ENCODE assay signal across 19 cellular contexts in genomic region chr22:37924386-37925065, GRCh38. TPM values are rescaled to one million over a fixed set of nuclear protein-coding genes. Genes with fewer than 3 reads are reported as not detected.
DNase-seq lines count a peak whose midpoint lies in the region; ATAC-seq, FAIRE-seq and TF ChIP-seq lines count a peak whose summit lies in the region.
"Had no signal": no experiment of that assay in that cellular context is flagged by ENCODE, and none has a peak within 500 bp of the region (broad histone marks: within the 10 kb centered on the region; RNA-seq: fewer than 3 reads in every experiment).

No MANE protein-coding gene starts in this region.

- H3K4me3 Mint-ChIP-seq in H9: no peak overlapping the region

- no peaks in the 10 kb centered on the region for H3K9me3 Mint-ChIP-seq in H9

- 0 out of 4 replicates have a peak, but pooled peaks cover 0 to 3% of the 10 kb centered on the region in 2 experiments for H3K4me1 Mint-ChIP-seq in H9

- H3K14ac ChIP-seq in H9 (ENCODE audit: insufficient read depth, low read length): no peak overlapping the region
- no peak overlapping the region for H3K14ac ChIP-seq in H1 (ENCODE audit: insufficient read length)

- H3T11ph ChIP-seq in H9 (ENCODE audit: low read length): no peak overlapping the region

- no peak overlapping the region for H2AFZ ChIP-seq in H9 (ENCODE audit: low read length)
- H2AFZ ChIP-seq in H1 (ENCODE audit: low read length): no peak overlapping the region

- no CpG with 5 or more reads among the region's 18 CpGs for WGBS in H9 (ENCODE audit: extremely low coverage, insufficient read length, low lambda C conversion rate)
- 87% methylated on average over 14 of the region's 18 CpGs; no CpG with 5 or more reads in 1 of the 2 experiments for WGBS in H1 (ENCODE audit: extremely low coverage in 1 of 2, insufficient coverage in 1 of 2, insufficient read length in 1 of 2, insufficient replicate concordance in 2 of 2, low coverage in 1 of 2, low lambda C conversion rate in 2 of 2, missing lambda C conversion rate in 1 of 2), 2 experiments
- WGBS in sigmoid colon, 2 donors: 69 to 90% methylated on average over 18 of the region's 18 CpGs

- ATAC-seq in HG03045 (IDR thresholded peaks at IDR 0.05; ENCODE audit: unreplicated experiment): no peak
- ATAC-seq: A549, GM12878, PC-3 had no signal

- H3K79me1 ChIP-seq in H9 (ENCODE audit: insufficient read depth, low read depth, low read length, poor library complexity, severe bottlenecking) (no peaks in the 10 kb centered on the region), H1 (ENCODE audit: low read depth, low read length) (no peaks in the 10 kb centered on the region)

- CTCF ChIA-PET in H1 (lab: Charles Lee; ENCODE audit: partially characterized antibody): interaction anchor here (0.8 to 2.9 kb wide), 7 partner anchors 9 to 263 kb away, joined by 3 to 13 read pairs (median 3); no protein-coding TSS in a partner anchor

- no peak for FAIRE-seq in H1 (lab: Jason Lieb, UNC)
- FAIRE-seq: A549, GM12878, GM18507 had no signal

- peaks cover 2% of the 10 kb centered on the region for H3K23me2 ChIP-seq in H9 (ENCODE audit: insufficient read length, low read depth, low read length, poor library complexity, severe bottlenecking)
- H3K23me2 ChIP-seq in H1 (ENCODE audit: low read depth, low read length): no peaks in the 10 kb centered on the region

- intact Hi-C loops in sigmoid colon (cut with DNase I): no loop called here

- TF ChIP-seq POLR2A in H1 (IDR thresholded peaks at IDR 0.05; ENCODE audit: control extremely low read depth in 1 of 2, low read depth in 2 of 2, low read length in 2 of 2) (no peak), sigmoid colon (IDR thresholded peaks at IDR 0.05) (no peak)

- H3K23ac ChIP-seq in H9 (ENCODE audit: insufficient read length, low read depth, low read length) (no peak overlapping the region), H1 (ENCODE audit: insufficient read length) (no peak overlapping the region)

- H3K9me3 ChIP-seq in H9 (ENCODE audit: control insufficient read depth, low read depth, low read length) (no peaks in the 10 kb centered on the region), H1 (ENCODE audit: insufficient read depth in 2 of 2, low read depth in 1 of 2, low read length in 1 of 2) (no peaks in the 10 kb centered on the region), sigmoid colon (no peaks in the 10 kb centered on the region)
- H3K9me3 ChIP-seq: A549 had no signal

- POLR2A ChIA-PET in H1 (lab: Charles Lee; ENCODE audit: partially characterized antibody): interaction anchor here (0.6 to 1.1 kb wide), 4 partner anchors 8 to 29 kb away, joined by 3 to 5 read pairs (median 3); partner anchors contain the start of genes C22orf23, MICALL1 and POLR2F

- no peak overlapping the region for H2BK5ac ChIP-seq in H9 (ENCODE audit: insufficient read length, low read length)
- H2BK5ac ChIP-seq in H1 (ENCODE audit: low read depth, low read length): no peak overlapping the region

- H2BK15ac ChIP-seq in H9 (ENCODE audit: low read depth, low read length) (no peak overlapping the region), H1 (ENCODE audit: low read length) (no peak overlapping the region)

- no peak overlapping the region for H3K4me3 ChIP-seq in H1 (ENCODE audit: extremely low read depth in 1 of 4, insufficient read depth in 2 of 4, low read depth in 3 of 4, low read length in 4 of 4)
- no peak overlapping the region for H3K4me3 ChIP-seq in sigmoid colon
- H3K4me3 ChIP-seq: A549, GM12878, SK-N-MC had no signal

- H3K56ac ChIP-seq in H9 (ENCODE audit: insufficient read length, low read depth, low read length) (no peak overlapping the region), H1 (replicated peaks; ENCODE audit: insufficient read length, low read depth, low read length) (no peak overlapping the region)

- H3K36me3 ChIP-seq in H1 (ENCODE audit: control insufficient read depth in 2 of 4, insufficient read depth in 4 of 4, low read length in 3 of 4) (peaks cover 3 to 13% (median 8%) of the 10 kb centered on the region in 4 experiments; a peak in 6 of 8 replicates), sigmoid colon (peaks cover 46 to 99% (median 82%) of the 10 kb centered on the region in 4 donors)

- TF ChIP-seq RAD21 in H1 (IDR thresholded peaks at IDR 0.05 in 1 of 2, conservative IDR thresholded peaks at IDR 0.05 in 1 of 2; ENCODE audit: low read depth in 2 of 2, low read length in 2 of 2): no peak

- H2BK20ac ChIP-seq in H9 (ENCODE audit: low read depth, low read length, poor library complexity, severe bottlenecking) (no peak overlapping the region), H1 (ENCODE audit: low read length) (no peak overlapping the region)

- H3K18ac ChIP-seq in H9 (ENCODE audit: insufficient read length, low read depth, low read length) (no peak overlapping the region), H1 (ENCODE audit: extremely low read depth, low read length) (no peak overlapping the region)

- peak overlapping the region in 2 of 3 experiments; percentile 55 to 91; a peak in 2 of 7 replicates for H3K27ac Mint-ChIP-seq in H9

- H4K5ac ChIP-seq in H9 (ENCODE audit: insufficient read length, low read depth, low read length) (no peak overlapping the region), H1 (ENCODE audit: insufficient read length, low read depth, low read length) (no peak overlapping the region)

- no peaks in the 10 kb centered on the region; the same call in 1 of the 2 replicates for H3K27me3 Mint-ChIP-seq in H9 (ENCODE audit: low read depth)

- H4K91ac ChIP-seq in H9 (ENCODE audit: insufficient read length, low read depth, low read length) (no peak overlapping the region), H1 (replicated peaks; ENCODE audit: insufficient read length, low read length) (no peak overlapping the region)

- H3K27ac ChIP-seq in H9 (ENCODE audit: insufficient read length, low read depth, low read length) (no peak overlapping the region), H1 (ENCODE audit: low read depth, low read length) (no peak overlapping the region), sigmoid colon (peak overlapping the region; percentile 25 to 97 (median 71))
- H3K27ac ChIP-seq: A549, SK-N-MC had no signal

- TF ChIP-seq CTCF in H9 (conservative IDR thresholded peaks at IDR 0.05) (no peak), H1 (IDR thresholded peaks at IDR 0.05; ENCODE audit: control extremely low read depth in 1 of 3, insufficient read depth in 1 of 3, low read depth in 1 of 3, low read length in 3 of 3) (no peak), sigmoid colon (IDR thresholded peaks at IDR 0.05) (no peak)

- H3K4me2 ChIP-seq in H9 (ENCODE audit: insufficient read depth, insufficient read length, low read length) (no peak overlapping the region), H1 (ENCODE audit: insufficient read depth in 1 of 2, low read depth in 2 of 2, low read length in 2 of 2) (no peak overlapping the region)
- H3K4me2 ChIP-seq: A549 had no signal

- H3K4ac ChIP-seq in H9 (ENCODE audit: low read depth, low read length) (no peak overlapping the region), H1 (replicated peaks; ENCODE audit: insufficient read length, low read depth, low read length) (no peak overlapping the region)

- no peaks in the 10 kb centered on the region for H3K27me3 ChIP-seq in H9 (ENCODE audit: insufficient read depth, low read length)
- H3K27me3 ChIP-seq in H1 (replicated peaks in 1 of 4; ENCODE audit: control insufficient read depth in 3 of 4, extremely low read depth in 1 of 4, insufficient read depth in 3 of 4, low read length in 3 of 4): no peaks in the 10 kb centered on the region
- no peaks in the 10 kb centered on the region for H3K27me3 ChIP-seq in sigmoid colon

- DNase-seq in H9 (no peak), H1 (ENCODE audit: low read depth in 1 of 2, low spot score in 2 of 2) (no peak), sigmoid colon (no peak), T1000 (lab: John Stamatoyannopoulos, UW) (no peak), NCI-H1930 (lab: John Stamatoyannopoulos, UW) (no peak)
- DNase-seq: DMS53, HCEC 1CT, KBM-7, NCI-H1436 treated with DMSO at 0.1 percent for 48 hours, NCI-H2107, NCI-H226, NCI-H69, PC-3 had no signal

- H3K4me1 ChIP-seq in H9 (ENCODE audit: insufficient read depth, low read length) (no peaks in the 10 kb centered on the region), H1 (replicated peaks in 1 of 4; ENCODE audit: control insufficient read depth in 3 of 4, insufficient read depth in 4 of 4, low read length in 3 of 4) (no peaks in the 10 kb centered on the region), sigmoid colon (peaks cover 0 to 57% (median 41%) of the 10 kb centered on the region in 4 donors)
- H3K4me1 ChIP-seq: A549 had no signal

- peaks cover 0 to 53% (median 27%) of the 10 kb centered on the region in 3 experiments; a peak in 6 of 7 replicates for H3K36me3 Mint-ChIP-seq in H9 (ENCODE audit: insufficient read depth in 1 of 3, low read depth in 3 of 3)

- H2BK120ac ChIP-seq in H9 (ENCODE audit: low read depth, low read length, poor library complexity, severe bottlenecking) (no peak overlapping the region), H1 (replicated peaks; ENCODE audit: low read depth, low read length) (no peak overlapping the region)

- H2BK12ac ChIP-seq in H9 (ENCODE audit: insufficient read length, low read depth, low read length) (no peak overlapping the region), H1 (ENCODE audit: low read depth, low read length) (no peak overlapping the region)

- H4K8ac ChIP-seq in H9 (replicated peaks; ENCODE audit: insufficient read length, low read depth, low read length): no peak overlapping the region
- H4K8ac ChIP-seq in H1 (ENCODE audit: extremely low read depth, insufficient read depth, low read length): peak overlapping the region; percentile 51; the same call in 1 of the 2 replicates

- no peak overlapping the region for H3K9ac ChIP-seq in H9 (ENCODE audit: extremely low read depth, insufficient read length, low read length)
- H3K9ac ChIP-seq in H1 (replicated peaks in 1 of 4; ENCODE audit: extremely low read depth in 1 of 4, low read depth in 3 of 4, low read length in 3 of 4): no peak overlapping the region

- no peak overlapping the region for H2AK5ac ChIP-seq in H9 (ENCODE audit: insufficient read length, low read length)
- H2AK5ac ChIP-seq in H1 (ENCODE audit: low read depth, low read length): no peak overlapping the region

- H4K20me1 ChIP-seq in H9 (ENCODE audit: control insufficient read depth, insufficient read depth, insufficient read length) (no peaks in the 10 kb centered on the region), H1 (replicated peaks in 1 of 2; ENCODE audit: control insufficient read depth in 1 of 2, insufficient read depth in 2 of 2, low read length in 2 of 2) (peaks cover 0 to 1% of the 10 kb centered on the region in 2 experiments)

- TF ChIP-seq EP300 in H1 (IDR thresholded peaks at IDR 0.05; ENCODE audit: borderline replicate concordance in 1 of 2, low read depth in 2 of 2, low read length in 2 of 2) (no peak), sigmoid colon (IDR thresholded peaks at IDR 0.05) (no peak)

- H3K79me2 ChIP-seq in H9 (ENCODE audit: insufficient read depth, low read length) (no peaks in the 10 kb centered on the region), H1 (ENCODE audit: control insufficient read depth in 1 of 2, insufficient read depth in 2 of 2, low read length in 2 of 2) (no peaks in the 10 kb centered on the region)

RNA-seq across cellular contexts. Expression of gene MICALL1, which starts 18.4 kb away (rescaled TPM):
- 33.3 and 33.8 TPM in 2 replicates for total RNA-seq in H9 (2021)
- total RNA-seq in H1 (2021; fragmentation: NEBNext Ultra II Directional; extraction: Animal tissue kit (Norgen Biotek cat#: 25700)): 25.8 and 32.1 TPM in 2 replicates
- polyA plus RNA-seq in H1 (2011; rRNA removed): 17.7 and 23.4 TPM in 2 replicates
- polyA plus RNA-seq in H1 (2011; cell fraction: cytosol; rRNA removed): 14.9 TPM
- 22.0 TPM for polyA plus RNA-seq in H1 (2011; cell fraction: nucleus; rRNA removed)
- 15.6 to 22.2 TPM (median 20.4 TPM) in 4 replicates for polyA plus RNA-seq in H1 (2012, experiment 1 of 2)
- 17.6 TPM for polyA plus RNA-seq in H1 (2012, experiment 2 of 2)
- polyA plus RNA-seq in H1 (2013, experiment 1 of 2): 14.6 TPM
- 15.0 TPM for polyA plus RNA-seq in H1 (2013, experiment 2 of 2)
- 19.8 and 22.6 TPM in 2 replicates for polyA minus RNA-seq in H1 (2011; rRNA and poly(A)+ RNA removed)
- polyA minus RNA-seq in H1 (2011; cell fraction: cytosol; rRNA and poly(A)+ RNA removed): 31.2 TPM
- 15.0 TPM for polyA minus RNA-seq in H1 (2011; cell fraction: nucleus; rRNA and poly(A)+ RNA removed)
- 100 to 1,000 TPM in 1 of 4 donors, 10 to 100 TPM in 3; 23.9 to 109 (median 51.6) TPM for total RNA-seq in sigmoid colon
- polyA plus RNA-seq in sigmoid colon: 10 to 100 TPM in 1 of 3 donors, 1 to 10 TPM in 2; 8.4 to 22.5 (median 9.7) TPM

RNA-seq across cellular contexts. Expression of gene C22orf23, which starts 28.9 kb away (rescaled TPM):
- 0.55 and 0.57 TPM in 2 replicates for total RNA-seq in H9 (2021)
- total RNA-seq in H1 (2021; fragmentation: NEBNext Ultra II Directional; extraction: Animal tissue kit (Norgen Biotek cat#: 25700)): 0.21 and 0.54 TPM in 2 replicates
- 0.50 and 0.71 TPM in 2 replicates for polyA plus RNA-seq in H1 (2011; rRNA removed)
- polyA plus RNA-seq in H1 (2011; cell fraction: cytosol; rRNA removed): 0.62 TPM
- polyA plus RNA-seq in H1 (2011; cell fraction: nucleus; rRNA removed): 0.90 TPM
- 0.70 to 0.97 TPM (median 0.76 TPM) in 4 replicates for polyA plus RNA-seq in H1 (2012, experiment 1 of 2)
- polyA plus RNA-seq in H1 (2012, experiment 2 of 2): 0.70 TPM
- 0.59 TPM for polyA plus RNA-seq in H1 (2013, experiment 1 of 2)
- polyA plus RNA-seq in H1 (2013, experiment 2 of 2): 0.77 TPM
- 0.28 and 0.51 TPM in 2 replicates for polyA minus RNA-seq in H1 (2011; rRNA and poly(A)+ RNA removed)
- polyA minus RNA-seq in H1 (2011; cell fraction: cytosol; rRNA and poly(A)+ RNA removed): not detected
- polyA minus RNA-seq in H1 (2011; cell fraction: nucleus; rRNA and poly(A)+ RNA removed): not detected
- total RNA-seq in sigmoid colon: under 1 TPM in 1 of 4 donors, not detected in 3; 0.36 TPM
- under 1 TPM in 1 of 3 donors, not detected in 2; 0.15 TPM for polyA plus RNA-seq in sigmoid colon

RNA-seq across cellular contexts. Expression of gene POLR2F, which starts 29.0 kb away (rescaled TPM):
- total RNA-seq in H9 (2021): 141 and 147 TPM in 2 replicates
- total RNA-seq in H1 (2021; fragmentation: NEBNext Ultra II Directional; extraction: Animal tissue kit (Norgen Biotek cat#: 25700)): 150 and 160 TPM in 2 replicates
- 176 and 193 TPM in 2 replicates for polyA plus RNA-seq in H1 (2011; rRNA removed)
- 218 TPM for polyA plus RNA-seq in H1 (2011; cell fraction: cytosol; rRNA removed)
- polyA plus RNA-seq in H1 (2011; cell fraction: nucleus; rRNA removed): 122 TPM
- polyA plus RNA-seq in H1 (2012, experiment 1 of 2): 205 to 242 TPM (median 231 TPM) in 4 replicates
- polyA plus RNA-seq in H1 (2012, experiment 2 of 2): 111 TPM
- 192 TPM for polyA plus RNA-seq in H1 (2013, experiment 1 of 2)
- polyA plus RNA-seq in H1 (2013, experiment 2 of 2): 197 TPM
- polyA minus RNA-seq in H1 (2011; rRNA and poly(A)+ RNA removed): 15.5 and 27.1 TPM in 2 replicates
- 61.7 TPM for polyA minus RNA-seq in H1 (2011; cell fraction: cytosol; rRNA and poly(A)+ RNA removed)
- polyA minus RNA-seq in H1 (2011; cell fraction: nucleus; rRNA and poly(A)+ RNA removed): 25.0 TPM
- total RNA-seq in sigmoid colon: 100 to 1,000 TPM in 1 of 4 donors, 10 to 100 TPM in 3; 47.9 to 149 (median 71.1) TPM
- polyA plus RNA-seq in sigmoid colon: 100 to 1,000 TPM in 2 of 3 donors, 10 to 100 TPM in 1; 96.9 to 136 (median 126) TPM

RNA-seq across cellular contexts. Expression of gene SOX10, which starts 59.8 kb away (rescaled TPM):
- total RNA-seq in H9 (2021) (2.1 and 2.4 TPM in 2 replicates), sigmoid colon (10 to 100 TPM in 1 of 4 donors, 1 to 10 TPM in 3; 3.8 to 17.5 (median 8.4) TPM)
- total RNA-seq in H1 (2021; fragmentation: NEBNext Ultra II Directional; extraction: Animal tissue kit (Norgen Biotek cat#: 25700)): 2.7 and 3.3 TPM in 2 replicates
- polyA plus RNA-seq in H1 (2011; rRNA removed) (2.7 and 3.8 TPM in 2 replicates), sigmoid colon (1 to 10 TPM in 2 of 3 donors, under 1 TPM in 1; 0.23 to 2.8 (median 1.8) TPM)
- 2.0 TPM for polyA plus RNA-seq in H1 (2011; cell fraction: cytosol; rRNA removed)
- 3.6 TPM for polyA plus RNA-seq in H1 (2011; cell fraction: nucleus; rRNA removed)
- polyA plus RNA-seq in H1 (2012, experiment 1 of 2): 2.3 to 3.8 TPM (median 2.9 TPM) in 4 replicates
- 2.9 TPM for polyA plus RNA-seq in H1 (2012, experiment 2 of 2)
- 2.0 TPM for polyA plus RNA-seq in H1 (2013, experiment 1 of 2)
- 1.9 TPM for polyA plus RNA-seq in H1 (2013, experiment 2 of 2)
- 1.4 and 1.8 TPM in 2 replicates for polyA minus RNA-seq in H1 (2011; rRNA and poly(A)+ RNA removed)
- 4.4 TPM for polyA minus RNA-seq in H1 (2011; cell fraction: cytosol; rRNA and poly(A)+ RNA removed)
- polyA minus RNA-seq in H1 (2011; cell fraction: nucleus; rRNA and poly(A)+ RNA removed): 4.6 TPM
- total RNA-seq: GM12878, HT1080 had no signal
- polyA plus RNA-seq: A549 had no signal

Comparison
In these comparisons a context has a peak if more than half of its experiments do, and no peak if none do; other contexts are left out.
1. H3K27ac ChIP-seq: peak in sigmoid colon (4 of 4); none in H9 (single experiment) and H1 (single experiment).